In the genomic region with DNA sequence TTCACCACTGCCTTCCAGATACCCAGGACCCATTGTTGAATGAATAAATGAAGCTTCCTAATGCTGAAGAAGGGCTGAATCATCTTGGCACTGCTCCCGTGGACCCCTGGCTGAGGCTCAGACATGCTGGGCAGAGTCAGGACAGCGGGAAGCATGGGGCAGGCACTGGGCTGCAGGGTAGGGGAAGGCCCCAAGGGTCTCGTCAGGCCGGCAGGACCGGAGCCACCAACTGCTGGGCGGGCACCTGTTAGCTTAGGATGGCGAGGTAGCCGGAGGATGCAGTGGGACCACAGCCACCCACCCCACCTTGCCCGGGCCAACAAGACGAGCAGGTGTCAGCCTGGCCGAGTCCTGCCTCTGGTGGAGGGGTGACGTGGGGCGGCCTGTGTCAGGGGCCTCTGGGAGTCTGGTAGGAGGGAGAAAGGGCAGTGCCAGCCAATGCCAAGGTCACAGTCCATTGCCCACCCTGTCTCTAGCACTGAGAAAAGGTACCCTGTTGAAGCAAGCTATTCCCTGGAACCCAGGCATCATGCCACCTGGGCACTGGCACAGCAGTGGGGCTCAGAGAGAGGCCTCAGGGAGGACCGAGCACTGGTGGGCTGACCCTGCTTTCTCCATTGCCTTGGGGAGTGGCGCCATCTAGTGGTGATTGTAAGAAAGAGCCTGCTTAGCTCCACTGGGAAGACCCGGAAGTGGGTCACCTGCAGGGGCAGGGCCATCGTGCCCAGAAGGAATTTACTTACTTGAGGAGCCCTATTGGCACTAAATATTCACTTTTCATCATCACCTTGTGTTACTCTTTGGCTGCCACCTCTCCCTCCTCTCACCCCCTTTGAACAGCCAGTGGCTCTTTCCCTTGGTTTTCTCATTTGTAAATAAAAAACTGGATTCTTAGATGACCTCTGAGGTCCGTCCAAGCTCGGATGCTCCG, we compare ENCODE assay signal across 9 cellular contexts. TPM values are rescaled to one million over a fixed set of nuclear protein-coding genes. Genes with fewer than 3 reads are reported as not detected.
DNase-seq lines count a peak whose midpoint lies in the region; ATAC-seq and TF ChIP-seq lines count a peak whose summit lies in the region.
"Had no signal": no experiment of that assay in that cellular context is flagged by ENCODE, and none has a peak within 500 bp of the region (broad histone marks: within the 10 kb centered on the region; RNA-seq: fewer than 3 reads in every experiment).

No MANE protein-coding gene starts in this region.

- no peak overlapping the region for H3K9ac ChIP-seq in mesenchymal stem cell (ENCODE audit: low read length)

- H3K27me3 Mint-ChIP-seq in activated CD4-positive, alpha-beta memory T cell treated with anti-CD3 and anti-CD28 coated beads for 36 hours: peaks cover 70% of the 10 kb centered on the region

- no peak overlapping the region for H2BK12ac ChIP-seq in mesenchymal stem cell (ENCODE audit: low read length in 2 of 2)

- CTCF ChIA-PET in activated CD4-positive, alpha-beta memory T cell treated with anti-CD3 and anti-CD28 coated beads for 36 hours (lab: Charles Lee): interaction anchor here (0.6 to 10.8 kb wide), 66 partner anchors 9 to 562 kb away, joined by 3 to 264 read pairs (median 6); partner anchors contain the start of genes DLX4, FAM117A, NXPH3 and TAC4

- H3K4me3 Mint-ChIP-seq in activated CD4-positive, alpha-beta memory T cell treated with anti-CD3 and anti-CD28 coated beads for 36 hours: no peak overlapping the region

- H3K4me1 Mint-ChIP-seq in activated CD4-positive, alpha-beta memory T cell treated with anti-CD3 and anti-CD28 coated beads for 36 hours (ENCODE audit: low read depth): peaks cover 22% of the 10 kb centered on the region

- peaks cover 60 to 82% of the 10 kb centered on the region in 2 experiments for H3K27me3 ChIP-seq in mesenchymal stem cell (ENCODE audit: control insufficient read depth in 1 of 2, insufficient read depth in 1 of 2, low read length in 2 of 2)

- H2BK15ac ChIP-seq in mesenchymal stem cell (ENCODE audit: low read depth, poor library complexity, severe bottlenecking): no peak overlapping the region

- no peak overlapping the region for H2BK5ac ChIP-seq in mesenchymal stem cell (ENCODE audit: low read depth, low read length, poor library complexity, severe bottlenecking)

- H3K18ac ChIP-seq in mesenchymal stem cell (ENCODE audit: low read depth in 1 of 2, low read length in 2 of 2): no peak overlapping the region

- peaks cover 32% of the 10 kb centered on the region for H3K4me1 ChIP-seq in mesenchymal stem cell (ENCODE audit: control insufficient read depth, insufficient read depth, low read depth, low read length)

- peak; percentile 64 for DNase-seq in GM12864 (ENCODE audit: low read depth)
- DNase-seq in HPDE6-E6E7 (ENCODE audit: extremely low spot score): peak; percentile 90
- DNase-seq in NCI-H774 (lab: John Stamatoyannopoulos, UW): peak; percentile 93
- peak; percentile 89 for DNase-seq in activated CD4-positive, alpha-beta memory T cell treated with anti-CD3 and anti-CD28 coated beads for 36 hours
- peak; percentile 83 for DNase-seq in effector CD8-positive, alpha-beta T cell (lab: John Stamatoyannopoulos, UW)
- peak; percentile 84 for DNase-seq in mesenchymal stem cell
- DNase-seq in stimulated activated CD8-positive, alpha-beta memory T cell treated with anti-CD3 and anti-CD28 coated beads, Interleukin-12 subunit alpha, Interleukin-12 subunit beta, amount 100 ng/mL, for 4 hours (ENCODE audit: low read depth): peak; percentile 55

- H3K14ac ChIP-seq in mesenchymal stem cell (ENCODE audit: low read length in 2 of 2): no peak overlapping the region

- no peaks in the 10 kb centered on the region for H3K36me3 Mint-ChIP-seq in activated CD4-positive, alpha-beta memory T cell treated with anti-CD3 and anti-CD28 coated beads for 36 hours

- H4K91ac ChIP-seq in mesenchymal stem cell (ENCODE audit: low read length): no peak overlapping the region

- peak; percentile 90 for TF ChIP-seq CTCF in GM12864 (IDR thresholded peaks at IDR 0.05; ENCODE audit: low read depth, low read length, missing control alignments)

- no peak overlapping the region for H3K23ac ChIP-seq in mesenchymal stem cell (ENCODE audit: low read length in 2 of 2)

- intact Hi-C loops in activated CD4-positive, alpha-beta memory T cell treated with anti-CD3 and anti-CD28 coated beads for 36 hours (cut with micrococcal nuclease): loop anchor here (1.0 to 10.0 kb wide), 5 partner anchors 46 to 429 kb away; partner anchors contain the start of gene SLC35B1

- no peaks in the 10 kb centered on the region for H3K9me3 Mint-ChIP-seq in activated CD4-positive, alpha-beta memory T cell treated with anti-CD3 and anti-CD28 coated beads for 36 hours

- WGBS in mesenchymal stem cell: 50% methylated on average over 20 of the region's 20 CpGs

- H2AFZ ChIP-seq in mesenchymal stem cell (ENCODE audit: low read depth, low read length): no peak overlapping the region

- H3K4ac ChIP-seq in mesenchymal stem cell (ENCODE audit: low read depth in 1 of 2, low read length in 2 of 2): no peak overlapping the region

- H3K4me3 ChIP-seq in GM12864 (ENCODE audit: low read depth, low read length) (no peak overlapping the region), mesenchymal stem cell (ENCODE audit: insufficient read depth in 1 of 2, low read depth in 1 of 2, low read length in 2 of 2) (no peak overlapping the region)

- H3K9me3 ChIP-seq in mesenchymal stem cell (ENCODE audit: control insufficient read depth, low read length): no peaks in the 10 kb centered on the region

- no peak overlapping the region for H4K8ac ChIP-seq in mesenchymal stem cell (ENCODE audit: low read length)

- POLR2A ChIA-PET in activated CD4-positive, alpha-beta memory T cell treated with anti-CD3 and anti-CD28 coated beads for 36 hours (lab: Charles Lee): interaction anchor here (1.0 to 2.3 kb wide), 4 partner anchors 45 to 137 kb away, joined by 3 to 9 read pairs (median 4); no protein-coding TSS in a partner anchor

- H2BK120ac ChIP-seq in mesenchymal stem cell (ENCODE audit: low read depth, low read length): no peak overlapping the region

- no peaks in the 10 kb centered on the region for H3K79me1 ChIP-seq in mesenchymal stem cell (replicated peaks; ENCODE audit: low read length, poor library complexity, severe bottlenecking)

- ATAC-seq in GM21717 (IDR thresholded peaks at IDR 0.05; ENCODE audit: unreplicated experiment): no peak

- H3K27ac ChIP-seq in mesenchymal stem cell (ENCODE audit: low read length, poor library complexity, severe bottlenecking): no peak overlapping the region

- H3K27ac Mint-ChIP-seq in activated CD4-positive, alpha-beta memory T cell treated with anti-CD3 and anti-CD28 coated beads for 36 hours: no peak overlapping the region

- H2AK5ac ChIP-seq in mesenchymal stem cell (ENCODE audit: low read length, severe bottlenecking): no peak overlapping the region

- no peaks in the 10 kb centered on the region for H3K36me3 ChIP-seq in mesenchymal stem cell (ENCODE audit: control insufficient read depth in 1 of 2, insufficient read depth in 2 of 2, low read depth in 1 of 2, low read length in 2 of 2)

- H3K4me2 ChIP-seq in mesenchymal stem cell (ENCODE audit: low read length, poor library complexity, severe bottlenecking): no peak overlapping the region

RNA-seq across cellular contexts. Expression of gene DLX3, which starts 3.0 kb away (rescaled TPM):
- not detected for total RNA-seq in activated CD4-positive, alpha-beta memory T cell treated with anti-CD3 and anti-CD28 coated beads for 36 hours
- polyA plus RNA-seq in mesenchymal stem cell (2013, experiment 1 of 2): 0.01 TPM
- not detected for polyA plus RNA-seq in mesenchymal stem cell (2013, experiment 2 of 2)
- total RNA-seq: skeletal muscle tissue had no signal

RNA-seq across cellular contexts. Expression of gene DLX4, which starts 29.0 kb away (rescaled TPM):
- total RNA-seq in activated CD4-positive, alpha-beta memory T cell treated with anti-CD3 and anti-CD28 coated beads for 36 hours: under 1 TPM; 0.52 to 0.87 TPM
- polyA plus RNA-seq in mesenchymal stem cell (2013, experiment 1 of 2): 0.14 TPM
- 0.03 TPM for polyA plus RNA-seq in mesenchymal stem cell (2013, experiment 2 of 2)
- total RNA-seq: skeletal muscle tissue had no signal

RNA-seq across cellular contexts. Expression of gene ITGA3, which starts 57.9 kb away (rescaled TPM):
- total RNA-seq in activated CD4-positive, alpha-beta memory T cell treated with anti-CD3 and anti-CD28 coated beads for 36 hours: 10 to 100 TPM; 15.8 to 17.6 TPM
- 136 TPM for polyA plus RNA-seq in mesenchymal stem cell (2013, experiment 1 of 2)
- 138 TPM for polyA plus RNA-seq in mesenchymal stem cell (2013, experiment 2 of 2)
